Comparison of ENCODE assay signal across 19 cellular contexts in the genomic region with DNA sequence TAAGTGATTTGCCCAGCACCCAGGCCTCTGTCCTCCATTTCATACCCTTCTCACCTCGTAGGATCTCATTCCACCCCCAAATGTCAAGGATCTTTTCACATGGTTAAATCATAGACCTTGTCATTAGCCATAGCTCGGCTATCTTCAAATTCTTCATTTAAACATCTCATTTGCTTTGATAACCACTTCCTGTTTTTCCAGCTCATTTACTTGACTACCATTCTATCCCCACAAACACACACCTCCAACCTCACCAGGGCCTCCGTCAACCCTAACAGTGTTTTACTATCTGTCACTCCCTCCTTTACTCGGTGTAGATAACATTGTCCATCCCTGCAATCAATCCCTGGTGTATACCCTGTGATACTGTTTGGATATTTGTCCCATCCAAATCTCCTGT. TPM values are rescaled to one million over a fixed set of nuclear protein-coding genes. Genes with fewer than 3 reads are reported as not detected.
A peak's percentile ranks its signal among the peaks of the same experiment; 100 is the strongest.
DNase-seq lines count a peak whose midpoint lies in the region; ATAC-seq and TF ChIP-seq lines count a peak whose summit lies in the region.
"Had no signal": no experiment of that assay in that cellular context is flagged by ENCODE, and none has a peak within 500 bp of the region (broad histone marks: within the 10 kb centered on the region; RNA-seq: fewer than 3 reads in every experiment).

No MANE protein-coding gene starts in this region.

- no peaks in the 10 kb centered on the region for H3K9me3 ChIP-seq in BLaER1
- H3K9me3 ChIP-seq in Karpas-422 (ENCODE audit: low read length) = no peaks in the 10 kb centered on the region
- H3K9me3 ChIP-seq: A549 had no signal

- H3K4me3 ChIP-seq in BLaER1 (no peak overlapping the region), Karpas-422 (ENCODE audit: low read length) (no peak overlapping the region)
- H3K4me3 ChIP-seq: A549 had no signal

- DNase-seq in Karpas-422 (peak; percentile 45), germinal center (ENCODE audit: low spot score) (peak; percentile 7), omental fat pad (ENCODE audit: low spot score) (no peak), OCI-M1 (lab: John Stamatoyannopoulos, UW) (no peak), DMS 273 treated with DMSO at 0.1 percent for 48 hours (lab: John Stamatoyannopoulos, UW) (no peak)
- DNase-seq: AML-193; Calu3; CD8-positive, alpha-beta T cell; DMS53; DND-41; EL; GOT3; H9; KG1 had no signal

- ATAC-seq in omental fat pad (ENCODE audit: low FRiP score) = peak; percentile 28
- no peak for ATAC-seq in HG03520 (IDR thresholded peaks at IDR 0.05; ENCODE audit: unreplicated experiment)
- ATAC-seq: A549; CD8-positive, alpha-beta T cell; HepG2 had no signal

- H3K4me2 ChIP-seq in BLaER1 (peak overlapping the region; percentile 40), Karpas-422 (ENCODE audit: low read depth, low read length, poor library complexity, severe bottlenecking) (no peak overlapping the region)
- H3K4me2 ChIP-seq: A549 had no signal

- H3K4me1 ChIP-seq in BLaER1 (peaks cover 29% of the 10 kb centered on the region), Karpas-422 (ENCODE audit: low read length) (peaks cover 6% of the 10 kb centered on the region)
- H3K4me1 ChIP-seq: A549 had no signal

- H3K9ac ChIP-seq in BLaER1 (no peak overlapping the region), Karpas-422 (ENCODE audit: low read length) (no peak overlapping the region)

- TF ChIP-seq CTCF in omental fat pad (IDR thresholded peaks at IDR 0.05) = no peak

- no peaks in the 10 kb centered on the region for H3K9me2 ChIP-seq in Karpas-422 (replicated peaks; ENCODE audit: insufficient read depth, low read length)

- H3K36me3 ChIP-seq in BLaER1 (no peaks in the 10 kb centered on the region), Karpas-422 (ENCODE audit: insufficient read depth, low read length) (no peaks in the 10 kb centered on the region)

- H4K20me1 ChIP-seq in BLaER1 (no peaks in the 10 kb centered on the region), Karpas-422 (ENCODE audit: insufficient read depth, low read depth, low read length) (no peaks in the 10 kb centered on the region)

- no peaks in the 10 kb centered on the region for H3K27me3 ChIP-seq in BLaER1
- H3K27me3 ChIP-seq in Karpas-422 (ENCODE audit: low read length) = no peaks in the 10 kb centered on the region

- H2AFZ ChIP-seq in Karpas-422 (ENCODE audit: low read length) = no peak overlapping the region

- H3K27ac ChIP-seq in BLaER1 (no peak overlapping the region), Karpas-422 (ENCODE audit: low read length) (no peak overlapping the region)
- H3K27ac ChIP-seq: 22Rv1, A549 had no signal

- no peaks in the 10 kb centered on the region for H3K79me2 ChIP-seq in Karpas-422 (ENCODE audit: low read length)

RNA-seq across cellular contexts. Expression of gene LARGE1, which starts 36.8 kb away (rescaled TPM):
- 0.15 and 1.0 TPM in 2 replicates for total RNA-seq in Karpas-422 (2014; rRNA removed; shearing (Covaris generic); ENCODE audit: low replicate concordance)
- total RNA-seq in omental fat pad = 10 to 100 TPM; 16.5 to 31.2 (median 22.3) TPM

Comparison
In these comparisons a context has a peak if more than half of its experiments do, and no peak if none do; other contexts are left out.
1. DNase-seq: peak in Karpas-422 (single experiment) and germinal center (single experiment); none in omental fat pad (single experiment), OCI-M1 (single experiment) and DMS 273 treated with DMSO at 0.1 percent for 48 hours (single experiment).